In genomic region chr6:21886601-21887091, GRCh38 we compare ENCODE assay signal across 13 cellular contexts.
DNase-seq lines count a peak whose midpoint lies in the region; ATAC-seq and TF ChIP-seq lines count a peak whose summit lies in the region.
"Had no signal": no experiment of that assay in that cellular context is flagged by ENCODE, and none has a peak within 500 bp of the region (broad histone marks: within the 10 kb centered on the region; RNA-seq: fewer than 3 reads in every experiment).

No MANE protein-coding gene starts in this region.

- no peak overlapping the region for H3K27ac Mint-ChIP-seq in activated CD4-positive, alpha-beta T cell treated with anti-CD3 and anti-CD28 coated beads for 36 hours
- H3K27ac Mint-ChIP-seq: activated naive CD8-positive, alpha-beta T cell treated with anti-CD3 and anti-CD28 coated beads, Interleukin-2, amount 50 U/mL, for 24 hours had no signal

- in situ Hi-C loops in brain microvascular endothelial cell (cut with HindIII; ENCODE audit: low pct_ligation_motif_present, low sequenced_read_pairs): no loop called here

- CTCF ChIA-PET in activated CD4-positive, alpha-beta T cell treated with anti-CD3 and anti-CD28 coated beads for 36 hours (lab: Charles Lee): interaction anchor here (0.7 kb wide), 1 partner anchor 348 kb away, joined by 3 read pairs; no protein-coding TSS in a partner anchor

- ATAC-seq in Right ventricle myocardium inferior (no peak), aorta (ENCODE audit: low FRiP score) (no peak), foreskin keratinocyte (no peak)
- no peak for ATAC-seq in activated CD4-positive, alpha-beta T cell treated with anti-CD3 and anti-CD28 coated beads for 36 hours
- ATAC-seq: activated naive CD8-positive, alpha-beta T cell treated with anti-CD3 and anti-CD28 coated beads, Interleukin-2, amount 50 U/mL, for 24 hours had no signal

- POLR2A ChIA-PET in activated CD4-positive, alpha-beta T cell treated with anti-CD3 and anti-CD28 coated beads for 36 hours (lab: Charles Lee): no interaction called here

- WGBS in mesodermal cell (ENCODE audit: insufficient coverage in 2 of 2), 2 experiments: 86 to 100% methylated on average over 1 of the region's 3 CpGs
- 12 to 24% methylated on average over 3 of the region's 3 CpGs for WGBS in aorta, 2 donors

- H3K36me3 Mint-ChIP-seq in activated CD4-positive, alpha-beta T cell treated with anti-CD3 and anti-CD28 coated beads for 36 hours (ENCODE audit: low read depth): no peaks in the 10 kb centered on the region

- H3K4me1 ChIP-seq in left ventricle myocardium inferior: peaks cover 33% of the 10 kb centered on the region
- peaks cover 15% of the 10 kb centered on the region for H3K4me1 ChIP-seq in mesodermal cell (ENCODE audit: control insufficient read depth, insufficient read depth, low read length, poor library complexity, severe bottlenecking)
- peaks cover 8 to 18% of the 10 kb centered on the region in 2 donors for H3K4me1 ChIP-seq in aorta (ENCODE audit: control insufficient read depth in 1 of 2, insufficient read depth in 2 of 2, low read length in 2 of 2)
- H3K4me1 ChIP-seq in foreskin keratinocyte: no peaks in the 10 kb centered on the region

- H3K36me3 ChIP-seq in left ventricle myocardium inferior (no peaks in the 10 kb centered on the region), brain microvascular endothelial cell (replicated peaks) (no peaks in the 10 kb centered on the region), mesodermal cell (ENCODE audit: control insufficient read depth, insufficient read depth, low read length) (no peaks in the 10 kb centered on the region), aorta (ENCODE audit: control insufficient read depth in 1 of 2, insufficient read depth in 2 of 2, low read length in 1 of 2) (no peaks in the 10 kb centered on the region)
- H3K36me3 ChIP-seq: upper lobe of left lung had no signal

- no peaks in the 10 kb centered on the region for H3K27me3 Mint-ChIP-seq in activated CD4-positive, alpha-beta T cell treated with anti-CD3 and anti-CD28 coated beads for 36 hours
- H3K27me3 Mint-ChIP-seq: activated naive CD8-positive, alpha-beta T cell treated with anti-CD3 and anti-CD28 coated beads, Interleukin-2, amount 50 U/mL, for 24 hours had no signal

- no peak for TF ChIP-seq CTCF in left ventricle myocardium inferior (IDR thresholded peaks at IDR 0.05; ENCODE audit: borderline replicate concordance)
- no peak for TF ChIP-seq CTCF in brain microvascular endothelial cell (IDR thresholded peaks at IDR 0.05; ENCODE audit: low read depth, low read length, missing control alignments)
- no peak for TF ChIP-seq CTCF in foreskin keratinocyte (conservative IDR thresholded peaks at IDR 0.05)

- H3K9me3 ChIP-seq in left ventricle myocardium inferior (replicated peaks): no peaks in the 10 kb centered on the region
- no peaks in the 10 kb centered on the region for H3K9me3 ChIP-seq in mesodermal cell (ENCODE audit: control insufficient read depth, low read length)
- H3K9me3 ChIP-seq in aorta (ENCODE audit: control insufficient read depth, low read length): no peaks in the 10 kb centered on the region
- H3K9me3 ChIP-seq: upper lobe of left lung had no signal

- H3K27ac ChIP-seq in left ventricle myocardium inferior (replicated peaks) (peak overlapping the region; percentile 43), brain microvascular endothelial cell (peak overlapping the region; percentile 78), mesodermal cell (ENCODE audit: low read depth, low read length, severe bottlenecking) (peak overlapping the region; percentile 94), aorta (ENCODE audit: low read depth in 1 of 2, low read length in 2 of 2) (peak overlapping the region; percentile 92 to 97), foreskin keratinocyte (no peak overlapping the region)

- H3K27me3 ChIP-seq in left ventricle myocardium inferior (ENCODE audit: low read depth) (no peaks in the 10 kb centered on the region), brain microvascular endothelial cell (replicated peaks) (no peaks in the 10 kb centered on the region), aorta (ENCODE audit: control insufficient read depth in 1 of 2, insufficient read depth in 2 of 2, low read length in 1 of 2) (no peaks in the 10 kb centered on the region), foreskin keratinocyte (no peaks in the 10 kb centered on the region)
- H3K27me3 ChIP-seq: upper lobe of left lung had no signal

- no peak overlapping the region for H3K4me3 ChIP-seq in left ventricle myocardium inferior
- H3K4me3 ChIP-seq in brain microvascular endothelial cell (ENCODE audit: low read depth, low read length): no peak overlapping the region
- no peak overlapping the region for H3K4me3 ChIP-seq in mesodermal cell (ENCODE audit: extremely low read depth, insufficient read depth, low read length, poor library complexity, severe bottlenecking)
- H3K4me3 ChIP-seq in aorta (ENCODE audit: low read length in 2 of 2): no peak overlapping the region
- H3K4me3 ChIP-seq: upper lobe of left lung had no signal

- no peak overlapping the region for H3K4me3 Mint-ChIP-seq in activated CD4-positive, alpha-beta T cell treated with anti-CD3 and anti-CD28 coated beads for 36 hours
- H3K4me3 Mint-ChIP-seq: activated naive CD8-positive, alpha-beta T cell treated with anti-CD3 and anti-CD28 coated beads, Interleukin-2, amount 50 U/mL, for 24 hours had no signal

- DNase-seq in left ventricle myocardium inferior: no peak
- DNase-seq in Right ventricle myocardium inferior (ENCODE audit: missing footprints): no peak
- DNase-seq in brain microvascular endothelial cell: peak; percentile 27
- no peak for DNase-seq in aorta
- no peak for DNase-seq in activated CD4-positive, alpha-beta T cell treated with anti-CD3 and anti-CD28 coated beads for 36 hours
- DNase-seq in T1000 (lab: John Stamatoyannopoulos, UW): no peak
- DNase-seq in foreskin keratinocyte: no peak
- DNase-seq: activated naive CD8-positive, alpha-beta T cell treated with anti-CD3 and anti-CD28 coated beads, Interleukin-2, amount 50 U/mL, for 24 hours; effector memory CD4-positive, alpha-beta T cell; KG1; OCI-M1; upper lobe of left lung had no signal

- intact Hi-C loops in left ventricle myocardium inferior (cut with micrococcal nuclease): no loop called here
- intact Hi-C loops in Right ventricle myocardium inferior (cut with DNase I): no loop called here
- intact Hi-C loops in aorta (cut with DNase I): loop anchor here in 1 of 2 donors (10.0 kb wide), 1 partner anchor 292 kb away; the partner anchor contains the start of gene SOX4
- intact Hi-C loops in activated CD4-positive, alpha-beta T cell treated with anti-CD3 and anti-CD28 coated beads for 36 hours (cut with DNase I, micrococcal nuclease): no loop called here

- peaks cover 5% of the 10 kb centered on the region for H3K9me3 Mint-ChIP-seq in activated CD4-positive, alpha-beta T cell treated with anti-CD3 and anti-CD28 coated beads for 36 hours (ENCODE audit: low read depth)

- H3K4me1 Mint-ChIP-seq in activated CD4-positive, alpha-beta T cell treated with anti-CD3 and anti-CD28 coated beads for 36 hours: peaks cover 16% of the 10 kb centered on the region
- H3K4me1 Mint-ChIP-seq: activated naive CD8-positive, alpha-beta T cell treated with anti-CD3 and anti-CD28 coated beads, Interleukin-2, amount 50 U/mL, for 24 hours had no signal
